ENCODE assay signal across 19 cellular contexts in genomic region chr5:157510682-157511081, GRCh38. TPM values are rescaled to one million over a fixed set of nuclear protein-coding genes. Genes with fewer than 3 reads are reported as not detected.
A peak's percentile ranks its signal among the peaks of the same experiment; 100 is the strongest.
DNase-seq lines count a peak whose midpoint lies in the region; ATAC-seq, FAIRE-seq and TF ChIP-seq lines count a peak whose summit lies in the region.
"Had no signal": no experiment of that assay in that cellular context is flagged by ENCODE, and none has a peak within 500 bp of the region (broad histone marks: within the 10 kb centered on the region; RNA-seq: fewer than 3 reads in every experiment).

No MANE protein-coding gene starts in this region.

- no peaks in the 10 kb centered on the region for H4K20me1 ChIP-seq in endothelial cell of umbilical vein (replicated peaks; ENCODE audit: control insufficient read depth, extremely low read depth, insufficient read depth, low read length)

- DNase-seq in heart left ventricle (no peak), Right ventricle myocardium superior (no peak), endothelial cell of umbilical vein (ENCODE audit: low read depth, low spot score) (no peak), osteocyte (ENCODE audit: extremely low spot score, unreplicated experiment) (no peak), upper lobe of left lung (no peak)
- no peak for DNase-seq in stimulated activated effector memory CD8-positive, alpha-beta T cell treated with anti-CD3 and anti-CD28 coated beads, Interleukin-12 subunit alpha, Interleukin-12 subunit beta, amount 100 ng/mL, for 72 hours (ENCODE audit: low spot score in 2 of 2)
- DNase-seq: activated CD4-positive, alpha-beta T cell treated with anti-CD3 and anti-CD28 coated beads, Interleukin-2, amount 50 U/mL, for 4 hours; activated T-cell treated with anti-CD3 and anti-CD28 coated beads, Interleukin-2, amount 50 U/mL, for 4 hours; CD8-positive, alpha-beta T cell; cerebellar nuclear complex; EL; islet precursor cell; NCI-H187 treated with DMSO at 0.1 percent for 48 hours; NCI-H524 treated with DMSO at 0.1 percent for 48 hours had no signal

- peaks cover 42% of the 10 kb centered on the region for H3K36me3 Mint-ChIP-seq in osteocyte (ENCODE audit: unreplicated experiment)
- H3K36me3 Mint-ChIP-seq in stimulated activated effector memory CD8-positive, alpha-beta T cell treated with anti-CD3 and anti-CD28 coated beads, Interleukin-12 subunit alpha, Interleukin-12 subunit beta, amount 100 ng/mL, for 72 hours, result peaks cover 100% of the 10 kb centered on the region
- H3K36me3 Mint-ChIP-seq: CD8-positive, alpha-beta T cell had no signal

- no peaks in the 10 kb centered on the region for H3K79me2 ChIP-seq in endothelial cell of umbilical vein (ENCODE audit: control insufficient read depth, insufficient read depth, low read length)

- WGBS in heart left ventricle, 4 donors, result 94 to 95% (median 94%) methylated on average over 5 of the region's 5 CpGs
- WGBS in upper lobe of left lung, 2 donors, result 85 to 91% methylated on average over 5 of the region's 5 CpGs

- H3K9me3 Mint-ChIP-seq in osteocyte (ENCODE audit: unreplicated experiment), result no peaks in the 10 kb centered on the region
- H3K9me3 Mint-ChIP-seq in stimulated activated effector memory CD8-positive, alpha-beta T cell treated with anti-CD3 and anti-CD28 coated beads, Interleukin-12 subunit alpha, Interleukin-12 subunit beta, amount 100 ng/mL, for 72 hours, result no peaks in the 10 kb centered on the region
- H3K9me3 Mint-ChIP-seq: activated T-cell treated with anti-CD3 and anti-CD28 coated beads, Interleukin-2, amount 50 U/mL, for 4 hours; CD8-positive, alpha-beta T cell; GM23338 had no signal

- H3K27me3 ChIP-seq in heart left ventricle (no peaks in the 10 kb centered on the region), endothelial cell of umbilical vein (ENCODE audit: control insufficient read depth in 2 of 2, insufficient read depth in 2 of 2, low read length in 2 of 2) (no peaks in the 10 kb centered on the region), upper lobe of left lung (no peaks in the 10 kb centered on the region)

- H3K9me3 ChIP-seq in heart left ventricle (no peaks in the 10 kb centered on the region), endothelial cell of umbilical vein (replicated peaks; ENCODE audit: control insufficient read depth, insufficient read depth, low read length) (no peaks in the 10 kb centered on the region), upper lobe of left lung (no peaks in the 10 kb centered on the region)

- no peaks in the 10 kb centered on the region for H3K9me1 ChIP-seq in endothelial cell of umbilical vein (replicated peaks; ENCODE audit: control insufficient read depth, extremely low read depth, insufficient read depth, low read length)

- no peak overlapping the region for H3K4me3 Mint-ChIP-seq in osteocyte (ENCODE audit: unreplicated experiment)
- no peak overlapping the region for H3K4me3 Mint-ChIP-seq in stimulated activated effector memory CD8-positive, alpha-beta T cell treated with anti-CD3 and anti-CD28 coated beads, Interleukin-12 subunit alpha, Interleukin-12 subunit beta, amount 100 ng/mL, for 72 hours
- H3K4me3 Mint-ChIP-seq: activated T-cell treated with anti-CD3 and anti-CD28 coated beads, Interleukin-2, amount 50 U/mL, for 4 hours; CD8-positive, alpha-beta T cell; GM23338 had no signal

- no peak for TF ChIP-seq CTCF in heart left ventricle (IDR thresholded peaks at IDR 0.05)
- TF ChIP-seq CTCF in endothelial cell of umbilical vein (IDR thresholded peaks at IDR 0.05; ENCODE audit: extremely low read depth in 1 of 2, insufficient read depth in 1 of 2, low read depth in 1 of 2, low read length in 2 of 2), result no peak
- TF ChIP-seq CTCF in osteocyte (IDR thresholded peaks at IDR 0.05), result no peak
- TF ChIP-seq CTCF in upper lobe of left lung (IDR thresholded peaks at IDR 0.05), result no peak

- TF ChIP-seq EP300 in upper lobe of left lung (IDR thresholded peaks at IDR 0.05), result no peak

- no peak overlapping the region for H3K9ac ChIP-seq in endothelial cell of umbilical vein (replicated peaks; ENCODE audit: extremely low read depth, insufficient read depth, low read length)

- intact Hi-C loops in heart left ventricle (cut with DNase I) (loop anchor here in 6 of 10 donors (5.0 to 10.0 kb wide), 4 partner anchors 52 to 64 kb away; partner anchors contain the start of gene ADAM19 (in 1 of the 6)), Right ventricle myocardium superior (cut with DNase I) (no loop called here), endothelial cell of umbilical vein (cut with micrococcal nuclease) (loop anchor here (1.0 to 5.0 kb wide), 4 partner anchors 54 to 162 kb away; partner anchors contain the start of genes C5orf52 and SOX30)

- no peak overlapping the region for H2AFZ ChIP-seq in endothelial cell of umbilical vein (ENCODE audit: low read depth, low read length)
- H2AFZ ChIP-seq: GM23338 had no signal

- H3K4me1 Mint-ChIP-seq in osteocyte (ENCODE audit: unreplicated experiment), result peaks cover 79% of the 10 kb centered on the region
- H3K4me1 Mint-ChIP-seq in stimulated activated effector memory CD8-positive, alpha-beta T cell treated with anti-CD3 and anti-CD28 coated beads, Interleukin-12 subunit alpha, Interleukin-12 subunit beta, amount 100 ng/mL, for 72 hours, result peaks cover 39% of the 10 kb centered on the region
- H3K4me1 Mint-ChIP-seq: GM23338 had no signal

- no peak overlapping the region for H3K4me2 ChIP-seq in endothelial cell of umbilical vein (ENCODE audit: insufficient read depth, low read length)
- H3K4me2 ChIP-seq: GM23338 had no signal

- dilution Hi-C loops in endothelial cell of umbilical vein (cut with MboI; ENCODE audit: extremely low pct_ligation_motif_present, low sequenced_read_pairs), result no loop called here

- H3K27ac ChIP-seq in heart left ventricle (peak overlapping the region in 9 of 12 donors; percentile 46 to 81 (median 71)), endothelial cell of umbilical vein (ENCODE audit: insufficient read depth, low read depth, low read length) (peak overlapping the region; percentile 83), upper lobe of left lung (peak overlapping the region in 3 of 4 donors; percentile 32 to 75 (median 62))

- POLR2A ChIA-PET in endothelial cell of umbilical vein (lab: Charles Lee), result no interaction called here

- TF ChIP-seq POLR2A in heart left ventricle (IDR thresholded peaks at IDR 0.05) (no peak), endothelial cell of umbilical vein (IDR thresholded peaks at IDR 0.05; ENCODE audit: low read depth, low read length) (no peak), upper lobe of left lung (IDR thresholded peaks at IDR 0.05) (no peak)

- H3K27me3 Mint-ChIP-seq in osteocyte (ENCODE audit: unreplicated experiment), result no peaks in the 10 kb centered on the region

- ATAC-seq in heart left ventricle (no peak), Right ventricle myocardium superior (ENCODE audit: poor library complexity) (no peak), upper lobe of left lung (ENCODE audit: low FRiP score in 2 of 2) (no peak), GM18520 (IDR thresholded peaks at IDR 0.05; ENCODE audit: unreplicated experiment) (no peak), HG03196 (IDR thresholded peaks at IDR 0.05; ENCODE audit: unreplicated experiment) (no peak)
- ATAC-seq in stimulated activated effector memory CD8-positive, alpha-beta T cell treated with anti-CD3 and anti-CD28 coated beads, Interleukin-12 subunit alpha, Interleukin-12 subunit beta, amount 100 ng/mL, for 72 hours, result no peak
- ATAC-seq: activated T-cell treated with anti-CD3 and anti-CD28 coated beads, Interleukin-2, amount 50 U/mL, for 4 hours; CD8-positive, alpha-beta T cell; GM23338 had no signal

- H3K27ac Mint-ChIP-seq in osteocyte (ENCODE audit: unreplicated experiment), result peak overlapping the region; percentile 99
- no peak overlapping the region for H3K27ac Mint-ChIP-seq in stimulated activated effector memory CD8-positive, alpha-beta T cell treated with anti-CD3 and anti-CD28 coated beads, Interleukin-12 subunit alpha, Interleukin-12 subunit beta, amount 100 ng/mL, for 72 hours
- H3K27ac Mint-ChIP-seq: CD8-positive, alpha-beta T cell; GM23338 had no signal

- CTCF ChIA-PET in endothelial cell of umbilical vein (lab: Charles Lee), result no interaction called here

- H3K4me3 ChIP-seq in heart left ventricle (no peak overlapping the region), endothelial cell of umbilical vein (replicated peaks in 1 of 3; ENCODE audit: insufficient read depth in 1 of 3, low read depth in 1 of 3, low read length in 3 of 3) (no peak overlapping the region), upper lobe of left lung (no peak overlapping the region)
- H3K4me3 ChIP-seq: GM23338 had no signal

- H3K4me1 ChIP-seq in heart left ventricle, result peaks cover 0 to 48% (median 35%) of the 10 kb centered on the region in 12 donors
- peaks cover 42% of the 10 kb centered on the region for H3K4me1 ChIP-seq in endothelial cell of umbilical vein (ENCODE audit: control insufficient read depth, extremely low read depth, insufficient read depth, low read length)
- peaks cover 6 to 25% (median 17%) of the 10 kb centered on the region in 4 donors for H3K4me1 ChIP-seq in upper lobe of left lung

- BruUV-seq in endothelial cell of umbilical vein (replicated peaks; lab: Mats Ljungman, UMichigan), result no TSS peak

- FAIRE-seq in endothelial cell of umbilical vein (lab: Jason Lieb, UNC), result no peak
- FAIRE-seq: A204.1 had no signal

- H3K36me3 ChIP-seq in heart left ventricle (peaks cover 0 to 76% (median 37%) of the 10 kb centered on the region in 9 donors), endothelial cell of umbilical vein (ENCODE audit: control insufficient read depth in 2 of 2, extremely low read depth in 1 of 2, insufficient read depth in 2 of 2, low read length in 2 of 2) (peaks cover 0 to 3% of the 10 kb centered on the region in 2 experiments), upper lobe of left lung (peaks cover 0 to 20% (median 2%) of the 10 kb centered on the region in 4 donors)

TF ChIP-seq in endothelial cell of umbilical vein, 7 proteins besides CTCF, POLR2A, EP300 and RAD21 (continues in another document):
- TF ChIP-seq EZH2 (IDR thresholded peaks at IDR 0.05; ENCODE audit: borderline replicate concordance, low read depth, low read length, severe bottlenecking) (no peak), MYC (IDR thresholded peaks at IDR 0.05; ENCODE audit: low read depth, low read length) (no peak)

RNA-seq across cellular contexts. Expression of gene NIPAL4, which starts 50.7 kb away (rescaled TPM):
- total RNA-seq in heart left ventricle (under 1 TPM in 3 of 9 donors, not detected in 6; 0.07 to 0.33 (median 0.12) TPM), Right ventricle myocardium superior (not detected), endothelial cell of umbilical vein (not detected in 2 replicates), osteocyte (2.3 and 2.4 TPM in 2 replicates), upper lobe of left lung (under 1 TPM in 2 of 6 donors, not detected in 4; 0.06 to 0.30 TPM)
- polyA plus RNA-seq in heart left ventricle (under 1 TPM in 1 of 2 donors, not detected in 1; 0.68 TPM), endothelial cell of umbilical vein (0.10 TPM in 1 of 2 replicates, not detected in the other)
- polyA plus RNA-seq in endothelial cell of umbilical vein (2011; cell fraction: cytosol; rRNA removed), result 0.01 and 0.06 TPM in 2 replicates
- 0.06 TPM in 1 of 2 replicates, not detected in the other for polyA plus RNA-seq in endothelial cell of umbilical vein (2011; cell fraction: nucleus; rRNA removed)
- polyA plus RNA-seq in endothelial cell of umbilical vein (2012), result 0.04 and 0.05 TPM in 2 replicates
- not detected in 2 replicates for polyA minus RNA-seq in endothelial cell of umbilical vein
- not detected for polyA minus RNA-seq in endothelial cell of umbilical vein (2011; cell fraction: cytosol; rRNA and poly(A)+ RNA removed)
- not detected in 2 replicates for polyA minus RNA-seq in endothelial cell of umbilical vein (2011; cell fraction: nucleus; rRNA and poly(A)+ RNA removed)
- total RNA-seq: OCI-LY7 had no signal
- polyA plus RNA-seq: GM23338 had no signal
